ENCODE assay signal across 1 cellular context in genomic region chr18:48538531-48539405, GRCh38.
TF ChIP-seq lines count a peak whose summit lies in the region.

Gene CTIF (plus strand): TSS chr18:48539031. CDS start chr18:48619566, 80,535 bp downstream.

TF ChIP-seq in HepG2, 621 proteins besides CTCF, POLR2A, EP300 and RAD21 (continued from another document and continues in another):
- no peak for TF ChIP-seq AKNA (CRISPR knock-in tag; IDR thresholded peaks at IDR 0.05; ENCODE audit: borderline replicate concordance)
- TF ChIP-seq PLRG1 (conservative IDR thresholded peaks at IDR 0.05), result no peak
- TF ChIP-seq EHMT2 (IDR thresholded peaks at IDR 0.05; ENCODE audit: borderline replicate concordance, low read depth, low read length), result peak; percentile 41; the same call in 1 of the 2 replicates
- TF ChIP-seq, protein P1, sequence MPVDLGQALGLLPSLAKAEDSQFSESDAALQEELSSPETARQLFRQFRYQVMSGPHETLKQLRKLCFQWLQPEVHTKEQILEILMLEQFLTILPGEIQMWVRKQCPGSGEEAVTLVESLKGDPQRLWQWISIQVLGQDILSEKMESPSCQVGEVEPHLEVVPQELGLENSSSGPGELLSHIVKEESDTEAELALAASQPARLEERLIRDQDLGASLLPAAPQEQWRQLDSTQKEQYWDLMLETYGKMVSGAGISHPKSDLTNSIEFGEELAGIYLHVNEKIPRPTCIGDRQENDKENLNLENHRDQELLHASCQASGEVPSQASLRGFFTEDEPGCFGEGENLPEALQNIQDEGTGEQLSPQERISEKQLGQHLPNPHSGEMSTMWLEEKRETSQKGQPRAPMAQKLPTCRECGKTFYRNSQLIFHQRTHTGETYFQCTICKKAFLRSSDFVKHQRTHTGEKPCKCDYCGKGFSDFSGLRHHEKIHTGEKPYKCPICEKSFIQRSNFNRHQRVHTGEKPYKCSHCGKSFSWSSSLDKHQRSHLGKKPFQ (CRISPR knock-in tag; IDR thresholded peaks at IDR 0.05; ENCODE audit: insufficient replicate concordance), result no peak
- no peak for TF ChIP-seq ZNF672 (CRISPR knock-in tag; IDR thresholded peaks at IDR 0.05)
- TF ChIP-seq EZH2 (conservative IDR thresholded peaks at IDR 0.05; ENCODE audit: low read depth, low read length), result no peak
- peak; percentile 49; the same call in 1 of the 2 replicates for TF ChIP-seq ZNF768 (CRISPR knock-in tag; IDR thresholded peaks at IDR 0.05)
- no peak for TF ChIP-seq MTA3 (CRISPR knock-in tag; IDR thresholded peaks at IDR 0.05)
- TF ChIP-seq ZFP36L2 (CRISPR knock-in tag; IDR thresholded peaks at IDR 0.05), result no peak
- peak in 1 of 2 experiments; percentile 69; a peak in 1 of 4 replicates for TF ChIP-seq KLF16 (CRISPR knock-in tag; IDR thresholded peaks at IDR 0.05)
- TF ChIP-seq ATF3 (CRISPR knock-in tag; IDR thresholded peaks at IDR 0.05), result no peak
- no peak for TF ChIP-seq DNMT1 (CRISPR knock-in tag; IDR thresholded peaks at IDR 0.05)
- TF ChIP-seq, protein P2, sequence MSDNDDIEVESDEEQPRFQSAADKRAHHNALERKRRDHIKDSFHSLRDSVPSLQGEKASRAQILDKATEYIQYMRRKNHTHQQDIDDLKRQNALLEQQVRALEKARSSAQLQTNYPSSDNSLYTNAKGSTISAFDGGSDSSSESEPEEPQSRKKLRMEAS (IDR thresholded peaks at IDR 0.05), result peak; percentile 88
- TF ChIP-seq ZNF747 (CRISPR knock-in tag; IDR thresholded peaks at IDR 0.05; ENCODE audit: borderline replicate concordance), result no peak
- no peak for TF ChIP-seq DMTF1 (CRISPR knock-in tag; IDR thresholded peaks at IDR 0.05)
- no peak for TF ChIP-seq GLI4 (CRISPR knock-in tag; IDR thresholded peaks at IDR 0.05; ENCODE audit: borderline replicate concordance)
- no peak for TF ChIP-seq NFE2 (CRISPR knock-in tag; IDR thresholded peaks at IDR 0.05)
- TF ChIP-seq, protein P3, sequence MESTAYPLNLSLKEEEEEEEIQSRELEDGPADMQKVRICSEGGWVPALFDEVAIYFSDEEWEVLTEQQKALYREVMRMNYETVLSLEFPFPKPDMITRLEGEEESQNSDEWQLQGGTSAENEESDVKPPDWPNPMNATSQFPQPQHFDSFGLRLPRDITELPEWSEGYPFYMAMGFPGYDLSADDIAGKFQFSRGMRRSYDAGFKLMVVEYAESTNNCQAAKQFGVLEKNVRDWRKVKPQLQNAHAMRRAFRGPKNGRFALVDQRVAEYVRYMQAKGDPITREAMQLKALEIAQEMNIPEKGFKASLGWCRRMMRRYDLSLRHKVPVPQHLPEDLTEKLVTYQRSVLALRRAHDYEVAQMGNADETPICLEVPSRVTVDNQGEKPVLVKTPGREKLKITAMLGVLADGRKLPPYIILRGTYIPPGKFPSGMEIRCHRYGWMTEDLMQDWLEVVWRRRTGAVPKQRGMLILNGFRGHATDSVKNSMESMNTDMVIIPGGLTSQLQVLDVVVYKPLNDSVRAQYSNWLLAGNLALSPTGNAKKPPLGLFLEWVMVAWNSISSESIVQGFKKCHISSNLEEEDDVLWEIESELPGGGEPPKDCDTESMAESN (CRISPR knock-in tag; conservative IDR thresholded peaks at IDR 0.05), result no peak
- TF ChIP-seq KMT2B (CRISPR knock-in tag; IDR thresholded peaks at IDR 0.05), result no peak
- no peak for TF ChIP-seq BRCA1 (CRISPR knock-in tag; IDR thresholded peaks at IDR 0.05)
- no peak for TF ChIP-seq ARID2 (CRISPR knock-in tag; IDR thresholded peaks at IDR 0.05; ENCODE audit: borderline replicate concordance)
- no peak for TF ChIP-seq ELF4 (CRISPR knock-in tag; IDR thresholded peaks at IDR 0.05; ENCODE audit: borderline replicate concordance)
- TF ChIP-seq IKZF4 (CRISPR knock-in tag; IDR thresholded peaks at IDR 0.05; ENCODE audit: borderline replicate concordance, low read depth, not compliant biosample characterization), result no peak
- TF ChIP-seq ZNF460 (CRISPR knock-in tag; IDR thresholded peaks at IDR 0.05; ENCODE audit: borderline replicate concordance), result no peak
- TF ChIP-seq YY1 (IDR thresholded peaks at IDR 0.05; ENCODE audit: insufficient read depth, insufficient replicate concordance, low read depth, low read length), result peak; percentile 94
- TF ChIP-seq, protein P4, sequence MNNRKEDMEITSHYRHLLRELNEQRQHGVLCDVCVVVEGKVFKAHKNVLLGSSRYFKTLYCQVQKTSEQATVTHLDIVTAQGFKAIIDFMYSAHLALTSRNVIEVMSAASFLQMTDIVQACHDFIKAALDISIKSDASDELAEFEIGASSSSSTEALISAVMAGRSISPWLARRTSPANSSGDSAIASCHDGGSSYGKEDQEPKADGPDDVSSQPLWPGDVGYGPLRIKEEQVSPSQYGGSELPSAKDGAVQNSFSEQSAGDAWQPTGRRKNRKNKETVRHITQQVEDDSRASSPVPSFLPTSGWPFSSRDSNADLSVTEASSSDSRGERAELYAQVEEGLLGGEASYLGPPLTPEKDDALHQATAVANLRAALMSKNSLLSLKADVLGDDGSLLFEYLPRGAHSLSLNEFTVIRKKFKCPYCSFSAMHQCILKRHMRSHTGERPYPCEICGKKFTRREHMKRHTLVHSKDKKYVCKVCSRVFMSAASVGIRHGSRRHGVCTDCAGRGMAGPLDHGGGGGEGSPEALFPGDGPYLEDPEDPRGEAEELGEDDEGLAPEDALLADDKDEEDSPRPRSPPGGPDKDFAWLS (CRISPR knock-in tag; IDR thresholded peaks at IDR 0.05; ENCODE audit: borderline replicate concordance), result no peak
- TF ChIP-seq ZNF562 (CRISPR knock-in tag; IDR thresholded peaks at IDR 0.05; ENCODE audit: borderline replicate concordance), result no peak
- TF ChIP-seq E2F2 (CRISPR knock-in tag; IDR thresholded peaks at IDR 0.05; ENCODE audit: borderline replicate concordance), result 0 out of 2 replicates have a peak, but pooled peaks have one; percentile 45
- no peak; the same call in 1 of the 2 replicates for TF ChIP-seq CAMTA2 (CRISPR knock-in tag; IDR thresholded peaks at IDR 0.05; ENCODE audit: borderline replicate concordance)
- no peak for TF ChIP-seq RORA (CRISPR knock-in tag; IDR thresholded peaks at IDR 0.05)
- TF ChIP-seq ZFY (CRISPR knock-in tag; IDR thresholded peaks at IDR 0.05), result peak; percentile 80
- TF ChIP-seq, protein P5, sequence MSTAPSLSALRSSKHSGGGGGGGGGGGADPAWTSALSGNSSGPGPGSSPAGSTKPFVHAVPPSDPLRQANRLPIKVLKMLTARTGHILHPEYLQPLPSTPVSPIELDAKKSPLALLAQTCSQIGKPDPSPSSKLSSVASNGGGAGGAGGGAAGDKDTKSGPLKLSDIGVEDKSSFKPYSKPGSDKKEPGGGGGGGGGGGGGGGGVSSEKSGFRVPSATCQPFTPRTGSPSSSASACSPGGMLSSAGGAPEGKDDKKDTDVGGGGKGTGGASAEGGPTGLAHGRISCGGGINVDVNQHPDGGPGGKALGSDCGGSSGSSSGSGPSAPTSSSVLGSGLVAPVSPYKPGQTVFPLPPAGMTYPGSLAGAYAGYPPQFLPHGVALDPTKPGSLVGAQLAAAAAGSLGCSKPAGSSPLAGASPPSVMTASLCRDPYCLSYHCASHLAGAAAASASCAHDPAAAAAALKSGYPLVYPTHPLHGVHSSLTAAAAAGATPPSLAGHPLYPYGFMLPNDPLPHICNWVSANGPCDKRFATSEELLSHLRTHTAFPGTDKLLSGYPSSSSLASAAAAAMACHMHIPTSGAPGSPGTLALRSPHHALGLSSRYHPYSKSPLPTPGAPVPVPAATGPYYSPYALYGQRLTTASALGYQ (CRISPR knock-in tag; IDR thresholded peaks at IDR 0.05), result 0 out of 2 replicates have a peak, but pooled peaks have one; percentile 55
- no peak for TF ChIP-seq ATF7-NPFF (CRISPR knock-in tag; IDR thresholded peaks at IDR 0.05; ENCODE audit: low read depth)
- no peak for TF ChIP-seq ISX (CRISPR knock-in tag; conservative IDR thresholded peaks at IDR 0.05)
- peak; percentile 49; the same call in 1 of the 2 replicates for TF ChIP-seq TARDBP (CRISPR knock-in tag; IDR thresholded peaks at IDR 0.05)
- TF ChIP-seq, protein P6, sequence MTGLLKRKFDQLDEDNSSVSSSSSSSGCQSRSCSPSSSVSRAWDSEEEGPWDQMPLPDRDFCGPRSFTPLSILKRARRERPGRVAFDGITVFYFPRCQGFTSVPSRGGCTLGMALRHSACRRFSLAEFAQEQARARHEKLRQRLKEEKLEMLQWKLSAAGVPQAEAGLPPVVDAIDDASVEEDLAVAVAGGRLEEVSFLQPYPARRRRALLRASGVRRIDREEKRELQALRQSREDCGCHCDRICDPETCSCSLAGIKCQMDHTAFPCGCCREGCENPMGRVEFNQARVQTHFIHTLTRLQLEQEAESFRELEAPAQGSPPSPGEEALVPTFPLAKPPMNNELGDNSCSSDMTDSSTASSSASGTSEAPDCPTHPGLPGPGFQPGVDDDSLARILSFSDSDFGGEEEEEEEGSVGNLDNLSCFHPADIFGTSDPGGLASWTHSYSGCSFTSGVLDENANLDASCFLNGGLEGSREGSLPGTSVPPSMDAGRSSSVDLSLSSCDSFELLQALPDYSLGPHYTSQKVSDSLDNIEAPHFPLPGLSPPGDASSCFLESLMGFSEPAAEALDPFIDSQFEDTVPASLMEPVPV (CRISPR knock-in tag; IDR thresholded peaks at IDR 0.05), result peak; percentile 47; the same call in 1 of the 2 replicates
- no peak for TF ChIP-seq ZNF446 (CRISPR knock-in tag; IDR thresholded peaks at IDR 0.05)
- TF ChIP-seq CENPX (CRISPR knock-in tag; IDR thresholded peaks at IDR 0.05), result no peak
- no peak for TF ChIP-seq TCF7L2 (IDR thresholded peaks at IDR 0.05; ENCODE audit: low read depth, low read length)
- TF ChIP-seq, protein P7, sequence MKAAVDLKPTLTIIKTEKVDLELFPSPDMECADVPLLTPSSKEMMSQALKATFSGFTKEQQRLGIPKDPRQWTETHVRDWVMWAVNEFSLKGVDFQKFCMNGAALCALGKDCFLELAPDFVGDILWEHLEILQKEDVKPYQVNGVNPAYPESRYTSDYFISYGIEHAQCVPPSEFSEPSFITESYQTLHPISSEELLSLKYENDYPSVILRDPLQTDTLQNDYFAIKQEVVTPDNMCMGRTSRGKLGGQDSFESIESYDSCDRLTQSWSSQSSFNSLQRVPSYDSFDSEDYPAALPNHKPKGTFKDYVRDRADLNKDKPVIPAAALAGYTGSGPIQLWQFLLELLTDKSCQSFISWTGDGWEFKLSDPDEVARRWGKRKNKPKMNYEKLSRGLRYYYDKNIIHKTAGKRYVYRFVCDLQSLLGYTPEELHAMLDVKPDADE (CRISPR knock-in tag; IDR thresholded peaks at IDR 0.05), result no peak
- TF ChIP-seq, protein P8, sequence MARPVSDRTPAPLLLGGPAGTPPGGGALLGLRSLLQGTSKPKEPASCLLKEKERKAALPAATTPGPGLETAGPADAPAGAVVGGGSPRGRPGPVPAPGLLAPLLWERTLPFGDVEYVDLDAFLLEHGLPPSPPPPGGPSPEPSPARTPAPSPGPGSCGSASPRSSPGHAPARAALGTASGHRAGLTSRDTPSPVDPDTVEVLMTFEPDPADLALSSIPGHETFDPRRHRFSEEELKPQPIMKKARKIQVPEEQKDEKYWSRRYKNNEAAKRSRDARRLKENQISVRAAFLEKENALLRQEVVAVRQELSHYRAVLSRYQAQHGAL (CRISPR knock-in tag; IDR thresholded peaks at IDR 0.05; ENCODE audit: not compliant biosample characterization), result no peak
- TF ChIP-seq ZNF780A (CRISPR knock-in tag; IDR thresholded peaks at IDR 0.05), result no peak
